ENCODE assay signal across 8 cellular contexts in genomic region chr9:121651014-121651294, GRCh38. TPM values are rescaled to one million over a fixed set of nuclear protein-coding genes. Genes with fewer than 3 reads are reported as not detected.
A peak's percentile ranks its signal among the peaks of the same experiment; 100 is the strongest.
DNase-seq lines count a peak whose midpoint lies in the region; ATAC-seq and TF ChIP-seq lines count a peak whose summit lies in the region.
"Had no signal": no experiment of that assay in that cellular context is flagged by ENCODE, and none has a peak within 500 bp of the region (broad histone marks: within the 10 kb centered on the region; RNA-seq: fewer than 3 reads in every experiment).

No MANE protein-coding gene starts in this region.

- H3K9ac ChIP-seq in HUES6 (ENCODE audit: low read length) (peak overlapping the region; percentile 48), stomach smooth muscle (ENCODE audit: low read length in 2 of 2) (peak overlapping the region in 1 of 2 donors; percentile 58)

- intact Hi-C loops in ascending aorta (cut with DNase I) (loop anchor here (5.0 kb wide), 1 partner anchor 84 kb away; no protein-coding TSS in a partner anchor), lower lobe of right lung (cut with DNase I) (no loop called here)

- H3K27me3 ChIP-seq in HUES6 (ENCODE audit: control insufficient read depth, insufficient read depth, low read length) (peaks cover 6% of the 10 kb centered on the region; the same call in 1 of the 2 replicates), ascending aorta (no peaks in the 10 kb centered on the region), lower lobe of right lung (ENCODE audit: low read depth) (peaks cover 16% of the 10 kb centered on the region), stomach smooth muscle (ENCODE audit: control insufficient read depth in 1 of 2, insufficient read depth in 2 of 2, low read length in 2 of 2) (no peaks in the 10 kb centered on the region)

- H3K4me1 ChIP-seq in HUES6 (ENCODE audit: control insufficient read depth, insufficient read depth, low read length) (peaks cover 59% of the 10 kb centered on the region), ascending aorta (peaks cover 15 to 17% of the 10 kb centered on the region in 2 donors), lower lobe of right lung (peaks cover 48% of the 10 kb centered on the region), stomach smooth muscle (ENCODE audit: control insufficient read depth, insufficient read depth, low read length) (peaks cover 55% of the 10 kb centered on the region)

- H3K9me3 ChIP-seq in HUES6 (ENCODE audit: control insufficient read depth, insufficient read depth, low read depth, low read length) (no peaks in the 10 kb centered on the region), ascending aorta (no peaks in the 10 kb centered on the region), lower lobe of right lung (no peaks in the 10 kb centered on the region), stomach smooth muscle (ENCODE audit: control insufficient read depth in 2 of 2, low read length in 2 of 2) (no peaks in the 10 kb centered on the region)

- H3K4me3 ChIP-seq in HUES6 (ENCODE audit: low read depth, low read length) (peak overlapping the region; percentile 83), ascending aorta (peak overlapping the region; percentile 73 to 88), lower lobe of right lung (peak overlapping the region; percentile 63), stomach smooth muscle (ENCODE audit: low read length in 2 of 2) (peak overlapping the region; percentile 59 to 76)

- H3K27ac ChIP-seq in HUES6 (ENCODE audit: low read depth, low read length) (peak overlapping the region; percentile 44; the same call in 1 of the 2 replicates), ascending aorta (no peak overlapping the region), lower lobe of right lung (no peak overlapping the region), stomach smooth muscle (ENCODE audit: low read length) (peak overlapping the region; percentile 46)

- H3K36me3 ChIP-seq in HUES6 (ENCODE audit: control insufficient read depth, insufficient read depth, low read length), result no peaks in the 10 kb centered on the region
- H3K36me3 ChIP-seq in ascending aorta, result no peaks in the 10 kb centered on the region
- no peaks in the 10 kb centered on the region for H3K36me3 ChIP-seq in lower lobe of right lung
- H3K36me3 ChIP-seq in stomach smooth muscle (ENCODE audit: control insufficient read depth in 2 of 2, insufficient read depth in 2 of 2, low read length in 2 of 2), result no peaks in the 10 kb centered on the region

- DNase-seq in ascending aorta (ENCODE audit: low spot score in 2 of 2) (no peak), lower lobe of right lung (no peak), COLO829 (ENCODE audit: low spot score) (no peak), NOMO-1 treated with dmso at 0.1 percent for 144 hours (lab: John Stamatoyannopoulos, UW; ENCODE audit: unreplicated experiment) (no peak)
- no peak for DNase-seq in activated CD4-positive, alpha-beta T cell treated with anti-CD3 and anti-CD28 coated beads for 4 hours
- DNase-seq: effector CD8-positive, alpha-beta T cell had no signal

- TF ChIP-seq CTCF in ascending aorta (IDR thresholded peaks at IDR 0.05), result no peak
- TF ChIP-seq CTCF in lower lobe of right lung (IDR thresholded peaks at IDR 0.05), result no peak

- ATAC-seq in lower lobe of right lung, result no peak

RNA-seq across cellular contexts. Expression of gene DAB2IP, which starts 0.5 kb away (rescaled TPM):
- total RNA-seq in ascending aorta, result 71.6 TPM
- total RNA-seq in lower lobe of right lung, result 54.1 TPM

Comparison
In these comparisons a context has a peak if more than half of its experiments do, and no peak if none do; other contexts are left out.
1. H3K27ac ChIP-seq: peak in HUES6 (single experiment) and stomach smooth muscle (single experiment); none in ascending aorta (0 of 2) and lower lobe of right lung (single experiment).
2. Peak in every context shown above with its lines, with median percentiles within 50 percentile points of each other: H3K4me3 ChIP-seq.